Comparison of ENCODE assay signal across 9 cellular contexts in genomic region chr2:159714586-159714930, GRCh38. TPM values are rescaled to one million over a fixed set of nuclear protein-coding genes. Genes with fewer than 3 reads are reported as not detected.
DNase-seq lines count a peak whose midpoint lies in the region; ATAC-seq and TF ChIP-seq lines count a peak whose summit lies in the region.
"Had no signal": no experiment of that assay in that cellular context is flagged by ENCODE, and none has a peak within 500 bp of the region (broad histone marks: within the 10 kb centered on the region; RNA-seq: fewer than 3 reads in every experiment).

No MANE protein-coding gene starts in this region.

- H3K27me3 ChIP-seq in right cardiac atrium (ENCODE audit: control insufficient read depth, insufficient read depth) (no peaks in the 10 kb centered on the region), hepatocyte (no peaks in the 10 kb centered on the region)

- H3K9me3 Mint-ChIP-seq in activated CD8-positive, alpha-beta T cell treated with anti-CD3 and anti-CD28 coated beads for 36 hours, result no peaks in the 10 kb centered on the region
- peaks cover 5% of the 10 kb centered on the region for H3K9me3 Mint-ChIP-seq in type B pancreatic cell

- H3K4me3 ChIP-seq in right cardiac atrium (ENCODE audit: low read length), result peak overlapping the region; percentile 89
- peak overlapping the region; percentile 0 for H3K4me3 ChIP-seq in hepatocyte

- H3K36me3 ChIP-seq in hepatocyte (replicated peaks; ENCODE audit: insufficient read depth, low read depth), result no peaks in the 10 kb centered on the region

- ATAC-seq in right cardiac atrium (no peak), Right ventricle myocardium inferior (no peak), GM21825 (IDR thresholded peaks at IDR 0.05; ENCODE audit: unreplicated experiment) (no peak)
- no peak for ATAC-seq in activated CD8-positive, alpha-beta T cell treated with anti-CD3 and anti-CD28 coated beads for 36 hours

- DNase-seq in right cardiac atrium (no peak), Right ventricle myocardium inferior (ENCODE audit: missing footprints) (no peak), hepatocyte (ENCODE audit: low spot score) (no peak), type B pancreatic cell (ENCODE audit: extremely low spot score, unreplicated experiment) (no peak), NCI-H1417 (lab: John Stamatoyannopoulos, UW) (no peak), NCI-H446 (lab: John Stamatoyannopoulos, UW) (no peak)
- peak; percentile 12 for DNase-seq in activated CD8-positive, alpha-beta T cell treated with anti-CD3 and anti-CD28 coated beads for 36 hours
- DNase-seq: SHP77 treated with DMSO at 0.1 percent for 48 hours had no signal

- no peak for TF ChIP-seq CTCF in activated CD8-positive, alpha-beta T cell treated with anti-CD3 and anti-CD28 coated beads for 36 hours (IDR thresholded peaks at IDR 0.05)
- TF ChIP-seq CTCF in hepatocyte (IDR thresholded peaks at IDR 0.05; ENCODE audit: poor library complexity) (no peak), type B pancreatic cell (conservative IDR thresholded peaks at IDR 0.05) (no peak)

- POLR2A ChIA-PET in activated CD8-positive, alpha-beta T cell treated with anti-CD3 and anti-CD28 coated beads for 36 hours (lab: Charles Lee), result no interaction called here

- H3K36me3 Mint-ChIP-seq in activated CD8-positive, alpha-beta T cell treated with anti-CD3 and anti-CD28 coated beads for 36 hours (ENCODE audit: low read depth), result peaks cover 59% of the 10 kb centered on the region
- H3K36me3 Mint-ChIP-seq in type B pancreatic cell, result peaks cover 31% of the 10 kb centered on the region

- peak overlapping the region; percentile 64 for H3K27ac Mint-ChIP-seq in activated CD8-positive, alpha-beta T cell treated with anti-CD3 and anti-CD28 coated beads for 36 hours
- H3K27ac Mint-ChIP-seq in type B pancreatic cell, result peak overlapping the region; percentile 91

- no peaks in the 10 kb centered on the region for H3K9me2 ChIP-seq in hepatocyte (replicated peaks; ENCODE audit: insufficient read depth)

- intact Hi-C loops in right cardiac atrium (cut with DNase I) (loop anchor here in 2 of 4 donors (5.0 to 10.0 kb wide), 2 partner anchors 97 to 100 kb away; partner anchors contain the start of gene BAZ2B (in 2 of the 2)), Right ventricle myocardium inferior (cut with DNase I) (loop anchor here (5.0 to 10.0 kb wide), 2 partner anchors 43 to 230 kb away; no protein-coding TSS in a partner anchor)
- intact Hi-C loops in activated CD8-positive, alpha-beta T cell treated with anti-CD3 and anti-CD28 coated beads for 36 hours (cut with micrococcal nuclease), result no loop called here

- H3K27ac ChIP-seq in right cardiac atrium (ENCODE audit: low read length), result no peak overlapping the region
- H3K27ac ChIP-seq in hepatocyte, result no peak overlapping the region

- 68% methylated on average over 8 of the region's 8 CpGs for WGBS in right cardiac atrium
- WGBS in hepatocyte (ENCODE audit: low lambda C conversion rate, missing lambda C conversion rate), result 74% methylated on average over 8 of the region's 8 CpGs

- peaks cover 9% of the 10 kb centered on the region for H3K4me1 ChIP-seq in right cardiac atrium (ENCODE audit: control insufficient read depth, insufficient read depth, low read length)
- peaks cover 21% of the 10 kb centered on the region for H3K4me1 ChIP-seq in hepatocyte (ENCODE audit: insufficient read depth)

- H3K9me3 ChIP-seq in right cardiac atrium (ENCODE audit: control insufficient read depth, low read length) (no peaks in the 10 kb centered on the region), hepatocyte (ENCODE audit: low read depth) (no peaks in the 10 kb centered on the region)

- peaks cover 71% of the 10 kb centered on the region for H3K79me2 ChIP-seq in hepatocyte

- no peaks in the 10 kb centered on the region for H3K27me3 Mint-ChIP-seq in activated CD8-positive, alpha-beta T cell treated with anti-CD3 and anti-CD28 coated beads for 36 hours
- H3K27me3 Mint-ChIP-seq in type B pancreatic cell, result no peaks in the 10 kb centered on the region

- peaks cover 65% of the 10 kb centered on the region for H4K20me1 ChIP-seq in hepatocyte (ENCODE audit: insufficient read depth, poor library complexity, severe bottlenecking)

- CTCF ChIA-PET in activated CD8-positive, alpha-beta T cell treated with anti-CD3 and anti-CD28 coated beads for 36 hours (lab: Charles Lee), result interaction anchor here (1.0 to 2.4 kb wide), 4 partner anchors 9 to 41 kb away, joined by 3 to 7 read pairs (median 4); no protein-coding TSS in a partner anchor

- no peak overlapping the region for H2AFZ ChIP-seq in hepatocyte

- peaks cover 60% of the 10 kb centered on the region for H3K4me1 Mint-ChIP-seq in activated CD8-positive, alpha-beta T cell treated with anti-CD3 and anti-CD28 coated beads for 36 hours (ENCODE audit: low read depth)
- H3K4me1 Mint-ChIP-seq in type B pancreatic cell (ENCODE audit: unreplicated experiment), result peaks cover 37% of the 10 kb centered on the region

- peak overlapping the region; percentile 100 for H3K4me3 Mint-ChIP-seq in activated CD8-positive, alpha-beta T cell treated with anti-CD3 and anti-CD28 coated beads for 36 hours
- peak overlapping the region; percentile 99 for H3K4me3 Mint-ChIP-seq in type B pancreatic cell

- H3K4me2 ChIP-seq in hepatocyte, result peak overlapping the region; percentile 78

RNA-seq across cellular contexts. Expression of gene MARCHF7, which starts 2.3 kb away (rescaled TPM):
- total RNA-seq in right cardiac atrium, result 10 to 100 TPM; 70.0 to 85.4 (median 74.9) TPM
- 33.6 TPM for polyA plus RNA-seq in right cardiac atrium
- 79.3 TPM for total RNA-seq in Right ventricle myocardium inferior
- total RNA-seq in activated CD8-positive, alpha-beta T cell treated with anti-CD3 and anti-CD28 coated beads for 36 hours, result 10 to 100 TPM; 79.2 to 80.3 TPM
- total RNA-seq in hepatocyte, result 153 and 166 TPM in 2 replicates
- 58.8 and 71.2 TPM in 2 replicates for polyA plus RNA-seq in hepatocyte
- 96.1 and 104 TPM in 2 replicates for total RNA-seq in type B pancreatic cell (ENCODE audit: low replicate concordance)
